ENCODE assay signal across 1 cellular context in genomic region chr22:33538277-33538885, GRCh38.
A peak's percentile ranks its signal among the peaks of the same experiment; 100 is the strongest.
TF ChIP-seq lines count a peak whose summit lies in the region.

No MANE protein-coding gene starts in this region.

TF ChIP-seq in HepG2, 621 proteins besides CTCF, POLR2A, EP300 and RAD21 (continued from another document):
- TF ChIP-seq AFF4 (CRISPR knock-in tag; IDR thresholded peaks at IDR 0.05) (no peak), BHLHE40 (IDR thresholded peaks at IDR 0.05; ENCODE audit: low read length) (no peak), CEBPB (IDR thresholded peaks at IDR 0.05; ENCODE audit: borderline replicate concordance, low read depth, low read length) (0 out of 2 replicates have a peak, but pooled peaks have one; percentile 49), ZBTB7B (CRISPR knock-in tag; IDR thresholded peaks at IDR 0.05) (no peak), CEBPG (CRISPR knock-in tag; IDR thresholded peaks at IDR 0.05) (peak; percentile 38)
